Comparison of ENCODE assay signal across 18 cellular contexts in the genomic region with DNA sequence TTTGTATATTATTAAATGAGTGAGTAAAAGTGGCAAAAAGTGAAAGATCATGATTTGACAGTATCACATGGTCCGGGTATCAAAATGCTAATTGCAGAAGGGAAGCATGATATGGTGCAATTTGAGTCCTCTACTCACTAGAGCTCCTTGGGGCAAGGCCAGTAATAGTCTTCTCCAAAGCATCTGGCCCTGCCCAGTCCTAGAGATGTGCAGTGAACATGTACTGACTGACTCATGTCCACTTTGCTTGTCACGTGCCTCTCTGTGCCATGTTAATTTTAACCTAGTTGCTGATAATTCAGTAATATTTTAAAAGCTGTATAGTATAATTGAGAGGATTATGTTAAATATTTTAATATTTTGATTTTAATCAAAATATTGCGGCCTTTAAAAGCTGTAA. TPM values are rescaled to one million over a fixed set of nuclear protein-coding genes. Genes with fewer than 3 reads are reported as not detected.
A peak's percentile ranks its signal among the peaks of the same experiment; 100 is the strongest.
DNase-seq lines count a peak whose midpoint lies in the region; ATAC-seq and TF ChIP-seq lines count a peak whose summit lies in the region.
"Had no signal": no experiment of that assay in that cellular context is flagged by ENCODE, and none has a peak within 500 bp of the region (broad histone marks: within the 10 kb centered on the region; RNA-seq: fewer than 3 reads in every experiment).

No MANE protein-coding gene starts in this region.

- H3K36me3 Mint-ChIP-seq in activated CD4-positive, alpha-beta T cell treated with anti-CD3 and anti-CD28 coated beads, Interleukin-2, amount 10 ng/mL, durations not matched to agents 24 days and 14 days (ENCODE audit: low read depth) = no peaks in the 10 kb centered on the region
- H3K36me3 Mint-ChIP-seq: activated naive CD4-positive, alpha-beta T cell treated with anti-CD3 and anti-CD28 coated beads, Interleukin-2, amount 50 U/mL, for 24 hours had no signal

- WGBS in ovary, 3 donors = 84 to 86% (median 86%) methylated on average over 3 of the region's 3 CpGs

- H3K27ac ChIP-seq in colonic mucosa = no peak overlapping the region
- no peak overlapping the region for H3K27ac ChIP-seq in ovary
- H3K27ac ChIP-seq: dorsolateral prefrontal cortex had no signal

- no peaks in the 10 kb centered on the region for H3K4me1 Mint-ChIP-seq in activated CD4-positive, alpha-beta T cell treated with anti-CD3 and anti-CD28 coated beads, Interleukin-2, amount 10 ng/mL, durations not matched to agents 24 days and 14 days
- H3K4me1 Mint-ChIP-seq: activated naive CD4-positive, alpha-beta T cell treated with anti-CD3 and anti-CD28 coated beads, Interleukin-2, amount 50 U/mL, for 24 hours had no signal

- no peak overlapping the region for H3K9ac ChIP-seq in colonic mucosa (ENCODE audit: low read depth in 2 of 2, low read length in 2 of 2)

- ATAC-seq in GM21529 (IDR thresholded peaks at IDR 0.05; ENCODE audit: unreplicated experiment) = no peak
- ATAC-seq: Panc1 had no signal

- no peaks in the 10 kb centered on the region for H3K4me1 ChIP-seq in colonic mucosa
- no peaks in the 10 kb centered on the region for H3K4me1 ChIP-seq in ovary (ENCODE audit: insufficient read depth)

- H3K36me3 ChIP-seq in colonic mucosa = no peaks in the 10 kb centered on the region
- no peaks in the 10 kb centered on the region for H3K36me3 ChIP-seq in ovary

- H3K9me3 ChIP-seq in colonic mucosa (no peaks in the 10 kb centered on the region), ovary (no peaks in the 10 kb centered on the region)

- no peaks in the 10 kb centered on the region for H3K9me3 Mint-ChIP-seq in activated CD4-positive, alpha-beta T cell treated with anti-CD3 and anti-CD28 coated beads, Interleukin-2, amount 10 ng/mL, durations not matched to agents 24 days and 14 days
- H3K9me3 Mint-ChIP-seq: activated naive CD4-positive, alpha-beta T cell treated with anti-CD3 and anti-CD28 coated beads, Interleukin-2, amount 50 U/mL, for 24 hours had no signal

- H3K4me3 ChIP-seq in astrocyte of the spinal cord (ENCODE audit: low read depth, low read length) (no peak overlapping the region), colonic mucosa (no peak overlapping the region), ovary (no peak overlapping the region)
- H3K4me3 ChIP-seq: dorsolateral prefrontal cortex had no signal

- no peak overlapping the region for H3K4me3 Mint-ChIP-seq in activated CD4-positive, alpha-beta T cell treated with anti-CD3 and anti-CD28 coated beads, Interleukin-2, amount 10 ng/mL, durations not matched to agents 24 days and 14 days
- H3K4me3 Mint-ChIP-seq: activated naive CD4-positive, alpha-beta T cell treated with anti-CD3 and anti-CD28 coated beads, Interleukin-2, amount 50 U/mL, for 24 hours had no signal

- no peak for TF ChIP-seq EP300 in ovary (IDR thresholded peaks at IDR 0.05)

- DNase-seq in DMS 273 treated with DMSO at 0.1 percent for 48 hours (lab: John Stamatoyannopoulos, UW) (peak; percentile 48), M059J (ENCODE audit: low read depth) (peak; percentile 85), astrocyte of the spinal cord (ENCODE audit: low read depth, low spot score) (peak; percentile 37), myocyte (ENCODE audit: low read depth) (peak; percentile 77), colonic mucosa (no peak), ovary (no peak)
- no peak for DNase-seq in activated CD4-positive, alpha-beta T cell treated with anti-CD3 and anti-CD28 coated beads, Interleukin-2, amount 10 ng/mL, durations not matched to agents 24 days and 14 days
- DNase-seq: dorsolateral prefrontal cortex, erythroblast, GDM1, hypothalamus, kidney glomerular epithelial cell, NCI-H1105 treated with DMSO at 0.1 percent for 48 hours, NCI-H82, retina had no signal

- no peak for TF ChIP-seq POLR2A in ovary (IDR thresholded peaks at IDR 0.05)

- TF ChIP-seq CTCF in astrocyte of the spinal cord (IDR thresholded peaks at IDR 0.05; ENCODE audit: low read depth, low read length) (no peak), colonic mucosa (IDR thresholded peaks at IDR 0.05) (no peak), ovary (IDR thresholded peaks at IDR 0.05) (no peak)

- H3K27me3 ChIP-seq in colonic mucosa (no peaks in the 10 kb centered on the region), ovary (no peaks in the 10 kb centered on the region)

- no peak overlapping the region for H3K27ac Mint-ChIP-seq in activated CD4-positive, alpha-beta T cell treated with anti-CD3 and anti-CD28 coated beads, Interleukin-2, amount 10 ng/mL, durations not matched to agents 24 days and 14 days
- H3K27ac Mint-ChIP-seq: activated naive CD4-positive, alpha-beta T cell treated with anti-CD3 and anti-CD28 coated beads, Interleukin-2, amount 50 U/mL, for 24 hours had no signal

- intact Hi-C loops in activated CD4-positive, alpha-beta T cell treated with anti-CD3 and anti-CD28 coated beads, Interleukin-2, amount 10 ng/mL, durations not matched to agents 24 days and 14 days (cut with micrococcal nuclease) = no loop called here
- intact Hi-C loops in colonic mucosa (cut with DNase I) = no loop called here
- intact Hi-C loops in ovary (cut with DNase I) = no loop called here

- H3K27me3 Mint-ChIP-seq in activated CD4-positive, alpha-beta T cell treated with anti-CD3 and anti-CD28 coated beads, Interleukin-2, amount 10 ng/mL, durations not matched to agents 24 days and 14 days = no peaks in the 10 kb centered on the region
- H3K27me3 Mint-ChIP-seq: activated naive CD4-positive, alpha-beta T cell treated with anti-CD3 and anti-CD28 coated beads, Interleukin-2, amount 50 U/mL, for 24 hours had no signal

- in situ Hi-C loops in astrocyte of the spinal cord (cut with HindIII; ENCODE audit: low sequenced_read_pairs) = no loop called here

RNA-seq across cellular contexts. Expression of a gene that starts 54.6 kb away (rescaled TPM):
- total RNA-seq in M059J (2014; rRNA removed; shearing (Covaris generic)) = 46.7 and 66.4 TPM in 2 replicates
- total RNA-seq in myocyte = 75.7 and 91.0 TPM in 2 replicates
- polyA plus RNA-seq in myocyte (2012) = 44.9 TPM
- not detected in 2 replicates for total RNA-seq in activated CD4-positive, alpha-beta T cell treated with anti-CD3 and anti-CD28 coated beads, Interleukin-2, amount 10 ng/mL, durations not matched to agents 24 days and 14 days
- 1 to 10 TPM in 1 of 2 donors, under 1 TPM in 1; 0.32 to 1.6 TPM for total RNA-seq in colonic mucosa
- 10 to 100 TPM in 2 of 7 donors, 1 to 10 TPM in 5; 4.2 to 16.1 (median 5.9) TPM for total RNA-seq in ovary
- polyA plus RNA-seq in ovary = 1 to 10 TPM in 1 of 2 donors, under 1 TPM in 1; 0.82 to 5.6 TPM

Comparison
In these comparisons a context has a peak if more than half of its experiments do, and no peak if none do; other contexts are left out.
1. DNase-seq: peak in DMS 273 treated with DMSO at 0.1 percent for 48 hours (single experiment), M059J (single experiment), astrocyte of the spinal cord (single experiment) and myocyte (single experiment); none in activated CD4-positive, alpha-beta T cell treated with anti-CD3 and anti-CD28 coated beads, Interleukin-2, amount 10 ng/mL, durations not matched to agents 24 days and 14 days (single experiment), colonic mucosa (single experiment) and ovary (0 of 5).